In genomic region chr17:78922876-78923498, GRCh38 we compare ENCODE assay signal across 8 cellular contexts. TPM values are rescaled to one million over a fixed set of nuclear protein-coding genes. Genes with fewer than 3 reads are reported as not detected.
DNase-seq lines count a peak whose midpoint lies in the region; TF ChIP-seq lines count a peak whose summit lies in the region.

No MANE protein-coding gene starts in this region.

- peak overlapping the region; percentile 65 for H3K9ac ChIP-seq in rectal smooth muscle tissue (ENCODE audit: low read length)

- DNase-seq in Calu3 (no peak), SIG-M5 treated with dmso at 0.1 percent for 504 hours (lab: John Stamatoyannopoulos, UW; ENCODE audit: unreplicated experiment) (peak; percentile 61), fibroblast of the aortic adventitia (ENCODE audit: low read depth) (no peak), NCI-H1105 treated with DMSO at 0.1 percent for 48 hours (lab: John Stamatoyannopoulos, UW) (no peak), lower leg skin (ENCODE audit: low spot score in 2 of 2) (no peak), cortex of kidney (lab: John Stamatoyannopoulos, UW) (no peak), NCI-H446 (lab: John Stamatoyannopoulos, UW) (no peak)

- H3K27me3 ChIP-seq in rectal smooth muscle tissue (ENCODE audit: control insufficient read depth, insufficient read depth, low read length): no peaks in the 10 kb centered on the region

- TF ChIP-seq CTCF in Calu3 (IDR thresholded peaks at IDR 0.05; ENCODE audit: unreplicated experiment): no peak
- no peak for TF ChIP-seq CTCF in fibroblast of the aortic adventitia (IDR thresholded peaks at IDR 0.05; ENCODE audit: insufficient read depth, low read length)
- no peak for TF ChIP-seq CTCF in lower leg skin (IDR thresholded peaks at IDR 0.05)

- peaks cover 34% of the 10 kb centered on the region for H3K4me1 ChIP-seq in rectal smooth muscle tissue (ENCODE audit: control insufficient read depth, insufficient read depth, low read length)

- peaks cover 51% of the 10 kb centered on the region for H3K36me3 Mint-ChIP-seq in Calu3 (ENCODE audit: insufficient read depth, unreplicated experiment)

- peak overlapping the region; percentile 99 for H3K27ac ChIP-seq in rectal smooth muscle tissue (ENCODE audit: low read depth, low read length)

- WGBS in lower leg skin, 2 donors: 37 to 49% methylated on average over 8 to 11 of the region's 11 CpGs

- H3K36me3 ChIP-seq in rectal smooth muscle tissue (ENCODE audit: control insufficient read depth, insufficient read depth, low read length): no peaks in the 10 kb centered on the region

- BruUV-seq in Calu3 (replicated peaks; lab: Mats Ljungman, UMichigan): no TSS peak

- H3K9me3 Mint-ChIP-seq in Calu3 (ENCODE audit: low read depth, unreplicated experiment): no peaks in the 10 kb centered on the region

- H3K4me3 ChIP-seq in fibroblast of the aortic adventitia (ENCODE audit: low read depth, low read length): peak overlapping the region; percentile 85
- H3K4me3 ChIP-seq in rectal smooth muscle tissue (ENCODE audit: low read length): peak overlapping the region; percentile 78
- no peak overlapping the region for H3K4me3 ChIP-seq in lower leg skin (ENCODE audit: low read depth, poor library complexity, severe bottlenecking)

- intact Hi-C loops in Calu3 (cut with micrococcal nuclease; ENCODE audit: unreplicated experiment): loop anchor here (5.0 kb wide), 1 partner anchor 41 kb away; no protein-coding TSS in a partner anchor
- intact Hi-C loops in lower leg skin (cut with DNase I; ENCODE audit: low total_unique reads): no loop called here

- TF ChIP-seq POLR2A in lower leg skin (IDR thresholded peaks at IDR 0.05): no peak

- H3K4me1 Mint-ChIP-seq in Calu3 (ENCODE audit: low read depth, unreplicated experiment): peaks cover 66% of the 10 kb centered on the region

- peaks cover 5% of the 10 kb centered on the region for H3K27me3 Mint-ChIP-seq in Calu3 (ENCODE audit: unreplicated experiment)

- peak overlapping the region; percentile 73 for H3K4me3 Mint-ChIP-seq in Calu3 (ENCODE audit: low read depth, unreplicated experiment)

- CTCF ChIA-PET in Calu3 (lab: Charles Lee): interaction anchor here (0.6 to 1.5 kb wide), 4 partner anchors 15 to 96 kb away, joined by 3 to 5 read pairs (median 3); no protein-coding TSS in a partner anchor

- H3K27ac Mint-ChIP-seq in Calu3 (ENCODE audit: unreplicated experiment): peak overlapping the region; percentile 84

RNA-seq across cellular contexts. Expression of gene TIMP2, which starts 2.2 kb away (rescaled TPM):
- total RNA-seq in Calu3 (2022): 246 and 262 TPM in 2 replicates
- 132 and 180 TPM in 2 replicates for total RNA-seq in fibroblast of the aortic adventitia (ENCODE audit: low replicate concordance)
- 100 to 1,000 TPM in 2 of 4 donors, 10 to 100 TPM in 2; 69.7 to 203 (median 94.8) TPM for total RNA-seq in lower leg skin

RNA-seq across cellular contexts. Expression of gene CEP295NL, which starts 20.0 kb away (rescaled TPM):
- total RNA-seq in Calu3 (2022): 4.6 and 6.0 TPM in 2 replicates
- 1.5 and 3.3 TPM in 2 replicates for total RNA-seq in fibroblast of the aortic adventitia (ENCODE audit: low replicate concordance)
- 1 to 10 TPM; 2.0 to 2.9 (median 2.6) TPM for total RNA-seq in lower leg skin

RNA-seq across cellular contexts. Expression of gene LGALS3BP, which starts 56.7 kb away (rescaled TPM):
- 747 and 1,100 TPM in 2 replicates for total RNA-seq in Calu3 (2022)
- 87.2 and 270 TPM in 2 replicates for total RNA-seq in fibroblast of the aortic adventitia (ENCODE audit: low replicate concordance)
- total RNA-seq in lower leg skin: 10 to 100 TPM; 38.5 to 84.1 (median 45.7) TPM
